In the genomic region with DNA sequence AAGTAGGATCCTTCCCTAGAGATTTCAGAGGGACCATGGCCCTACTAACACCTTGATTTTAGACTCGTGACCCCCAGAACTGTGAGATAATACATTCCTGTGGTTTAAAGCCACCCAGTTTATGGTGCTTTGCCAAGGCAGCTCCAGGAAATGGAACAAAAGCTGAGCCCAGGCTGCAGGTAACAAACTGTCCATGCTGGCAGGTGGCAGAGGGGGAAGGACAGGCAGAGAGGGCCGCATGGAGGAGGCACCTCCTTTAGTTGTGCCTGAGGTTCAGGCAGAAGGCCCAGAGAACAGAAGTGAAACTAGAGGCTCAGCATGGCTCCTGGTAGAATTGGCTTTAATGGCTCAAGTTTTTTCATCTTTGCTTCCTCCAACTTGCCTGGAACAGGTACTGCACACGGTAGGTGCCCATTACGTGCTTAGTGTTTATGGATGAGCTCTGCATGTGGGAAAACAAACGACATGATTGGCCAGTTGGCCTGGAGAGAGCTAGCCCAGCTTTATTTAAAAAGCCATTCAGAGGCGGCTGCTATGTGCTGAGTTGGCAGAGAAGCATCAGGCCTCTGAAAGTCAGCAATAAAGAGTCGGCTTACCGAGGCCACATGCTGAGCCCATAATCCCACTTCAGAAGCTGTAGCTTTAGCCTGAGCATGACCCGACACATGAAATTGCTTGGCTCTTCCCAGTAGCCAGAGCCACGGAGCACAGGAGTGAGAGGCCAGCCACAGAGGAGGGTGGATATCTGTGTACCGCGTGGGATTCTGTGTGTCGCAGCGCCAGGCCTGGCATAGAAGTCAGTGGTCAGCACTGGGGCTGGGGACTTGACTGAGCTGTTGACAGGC, we compare ENCODE assay signal across 8 cellular contexts. TPM values are rescaled to one million over a fixed set of nuclear protein-coding genes. Genes with fewer than 3 reads are reported as not detected.
DNase-seq lines count a peak whose midpoint lies in the region; ATAC-seq and TF ChIP-seq lines count a peak whose summit lies in the region.

No MANE protein-coding gene starts in this region.

- peaks cover 7% of the 10 kb centered on the region for H3K27me3 Mint-ChIP-seq in glutamatergic neuron (ENCODE audit: unreplicated experiment)

- H3K27ac Mint-ChIP-seq in glutamatergic neuron (ENCODE audit: unreplicated experiment): no peak overlapping the region

- peak; percentile 69 for DNase-seq in HEK293T (ENCODE audit: extremely low spot score)
- DNase-seq in NCI-H82 (lab: John Stamatoyannopoulos, UW): peak; percentile 92
- DNase-seq in glutamatergic neuron: peak; percentile 14
- peak; percentile 64 for DNase-seq in retina
- DNase-seq in UCSD-AML1 (lab: John Stamatoyannopoulos, UW; ENCODE audit: unreplicated experiment): no peak
- DNase-seq in DMS114 treated with DMSO at 0.1 percent for 48 hours (lab: John Stamatoyannopoulos, UW; ENCODE audit: unreplicated experiment): no peak
- DNase-seq in occipital lobe (lab: John Stamatoyannopoulos, UW): no peak

- no peak overlapping the region for H3K4me3 Mint-ChIP-seq in glutamatergic neuron (ENCODE audit: unreplicated experiment)

- H3K4me1 Mint-ChIP-seq in glutamatergic neuron (ENCODE audit: low read depth, unreplicated experiment): peaks cover 11% of the 10 kb centered on the region

- ATAC-seq in GM19395 (IDR thresholded peaks at IDR 0.05; ENCODE audit: unreplicated experiment): no peak

- no peaks in the 10 kb centered on the region for H3K36me3 Mint-ChIP-seq in glutamatergic neuron (ENCODE audit: unreplicated experiment)

- CTCF ChIA-PET in HEK293T (lab: Yijun Ruan, JAX): interaction anchor here (0.6 to 1.1 kb wide), 5 partner anchors 12 to 164 kb away, joined by 3 to 4 read pairs (median 3); no protein-coding TSS in a partner anchor

- peaks cover 7% of the 10 kb centered on the region for H3K9me3 Mint-ChIP-seq in glutamatergic neuron (ENCODE audit: unreplicated experiment)

- POLR2A ChIA-PET in HEK293T (lab: Yijun Ruan, JAX): interaction anchor here (4.6 kb wide), 1 partner anchor 166 kb away, joined by 66 read pairs; the partner anchor contains the start of gene RHOB

- TF ChIP-seq CTCF in glutamatergic neuron (IDR thresholded peaks at IDR 0.05; ENCODE audit: partially characterized antibody, unreplicated experiment): no peak

TF ChIP-seq in HEK293T, 16 proteins besides CTCF, POLR2A, EP300 and RAD21:
- TF ChIP-seq ZNF384 (IDR thresholded peaks at IDR 0.05) (no peak), CTBP1 (IDR thresholded peaks at IDR 0.05; ENCODE audit: borderline replicate concordance) (0 out of 2 replicates have a peak, but pooled peaks have one; percentile 50)
- TF ChIP-seq, protein P1, sequence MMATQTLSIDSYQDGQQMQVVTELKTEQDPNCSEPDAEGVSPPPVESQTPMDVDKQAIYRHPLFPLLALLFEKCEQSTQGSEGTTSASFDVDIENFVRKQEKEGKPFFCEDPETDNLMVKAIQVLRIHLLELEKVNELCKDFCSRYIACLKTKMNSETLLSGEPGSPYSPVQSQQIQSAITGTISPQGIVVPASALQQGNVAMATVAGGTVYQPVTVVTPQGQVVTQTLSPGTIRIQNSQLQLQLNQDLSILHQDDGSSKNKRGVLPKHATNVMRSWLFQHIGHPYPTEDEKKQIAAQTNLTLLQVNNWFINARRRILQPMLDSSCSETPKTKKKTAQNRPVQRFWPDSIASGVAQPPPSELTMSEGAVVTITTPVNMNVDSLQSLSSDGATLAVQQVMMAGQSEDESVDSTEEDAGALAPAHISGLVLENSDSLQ (IDR thresholded peaks at IDR 0.05): peak; percentile 43
TF ChIP-seq in HEK293T: peak in this region for 2.

RNA-seq across cellular contexts. Expression of gene HS1BP3, which starts 36.5 kb away (rescaled TPM):
- 23.8 TPM for total RNA-seq in glutamatergic neuron (ENCODE audit: unreplicated experiment)
- 10.3 TPM for total RNA-seq in occipital lobe

RNA-seq across cellular contexts. Expression of gene GDF7, which starts 52.5 kb away (rescaled TPM):
- total RNA-seq in glutamatergic neuron (ENCODE audit: unreplicated experiment) (not detected), occipital lobe (0.16 TPM)

Comparison
In these comparisons a context has a peak if more than half of its experiments do, and no peak if none do; other contexts are left out.
1. DNase-seq: peak in HEK293T (single experiment), NCI-H82 (single experiment), glutamatergic neuron (single experiment) and retina (single experiment); none in UCSD-AML1 (single experiment), DMS114 treated with DMSO at 0.1 percent for 48 hours (single experiment) and occipital lobe (single experiment).